In the genomic region with DNA sequence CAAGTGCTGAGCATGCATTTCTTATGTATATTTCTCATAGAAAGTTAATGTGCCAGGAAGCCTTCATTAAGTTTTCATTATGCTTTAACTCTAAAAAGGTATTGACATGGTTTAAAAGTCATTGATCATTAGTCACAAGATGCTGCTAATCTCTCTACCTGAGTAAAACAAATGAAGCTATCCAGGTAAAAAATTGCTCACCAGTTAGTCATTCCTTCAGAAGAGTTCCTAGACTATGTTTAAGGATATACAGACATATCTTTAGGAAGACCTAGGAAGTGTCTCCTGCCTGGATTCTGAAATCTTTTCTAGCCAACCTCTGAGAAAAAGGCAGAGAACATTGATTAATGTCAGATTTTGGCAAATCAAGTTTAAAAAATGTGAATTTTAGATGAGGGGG, we compare ENCODE assay signal across 2 cellular contexts.
A peak's percentile ranks its signal among the peaks of the same experiment; 100 is the strongest.
TF ChIP-seq lines count a peak whose summit lies in the region.

No MANE protein-coding gene starts in this region.

TF ChIP-seq in HepG2, 621 proteins besides CTCF, POLR2A, EP300 and RAD21:
- TF ChIP-seq MAFF (IDR thresholded peaks at IDR 0.05; ENCODE audit: low read depth, low read length) (0 out of 2 replicates have a peak, but pooled peaks have one; percentile 25), SMARCC2 (IDR thresholded peaks at IDR 0.05) (no peak), MAFK (conservative IDR thresholded peaks at IDR 0.05 in 1 of 2, IDR thresholded peaks at IDR 0.05 in 1 of 2; ENCODE audit: low read length in 2 of 2) (peak; percentile 20 to 47; a peak in 1 of 4 replicates), ZNF121 (CRISPR knock-in tag; IDR thresholded peaks at IDR 0.05) (no peak), HOXD1 (CRISPR knock-in tag; IDR thresholded peaks at IDR 0.05) (no peak), TAF15 (IDR thresholded peaks at IDR 0.05; ENCODE audit: low read depth, low read length, poor library complexity, severe bottlenecking) (no peak), RARA (CRISPR knock-in tag; IDR thresholded peaks at IDR 0.05) (no peak), DNMT1 (CRISPR knock-in tag; IDR thresholded peaks at IDR 0.05) (no peak)
- TF ChIP-seq, protein P1, sequence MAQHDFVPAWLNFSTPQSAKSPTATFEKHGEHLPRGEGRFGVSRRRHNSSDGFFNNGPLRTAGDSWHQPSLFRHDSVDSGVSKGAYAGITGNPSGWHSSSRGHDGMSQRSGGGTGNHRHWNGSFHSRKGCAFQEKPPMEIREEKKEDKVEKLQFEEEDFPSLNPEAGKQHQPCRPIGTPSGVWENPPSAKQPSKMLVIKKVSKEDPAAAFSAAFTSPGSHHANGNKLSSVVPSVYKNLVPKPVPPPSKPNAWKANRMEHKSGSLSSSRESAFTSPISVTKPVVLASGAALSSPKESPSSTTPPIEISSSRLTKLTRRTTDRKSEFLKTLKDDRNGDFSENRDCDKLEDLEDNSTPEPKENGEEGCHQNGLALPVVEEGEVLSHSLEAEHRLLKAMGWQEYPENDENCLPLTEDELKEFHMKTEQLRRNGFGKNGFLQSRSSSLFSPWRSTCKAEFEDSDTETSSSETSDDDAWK (CRISPR knock-in tag; IDR thresholded peaks at IDR 0.05): no peak
- TF ChIP-seq, protein P2, sequence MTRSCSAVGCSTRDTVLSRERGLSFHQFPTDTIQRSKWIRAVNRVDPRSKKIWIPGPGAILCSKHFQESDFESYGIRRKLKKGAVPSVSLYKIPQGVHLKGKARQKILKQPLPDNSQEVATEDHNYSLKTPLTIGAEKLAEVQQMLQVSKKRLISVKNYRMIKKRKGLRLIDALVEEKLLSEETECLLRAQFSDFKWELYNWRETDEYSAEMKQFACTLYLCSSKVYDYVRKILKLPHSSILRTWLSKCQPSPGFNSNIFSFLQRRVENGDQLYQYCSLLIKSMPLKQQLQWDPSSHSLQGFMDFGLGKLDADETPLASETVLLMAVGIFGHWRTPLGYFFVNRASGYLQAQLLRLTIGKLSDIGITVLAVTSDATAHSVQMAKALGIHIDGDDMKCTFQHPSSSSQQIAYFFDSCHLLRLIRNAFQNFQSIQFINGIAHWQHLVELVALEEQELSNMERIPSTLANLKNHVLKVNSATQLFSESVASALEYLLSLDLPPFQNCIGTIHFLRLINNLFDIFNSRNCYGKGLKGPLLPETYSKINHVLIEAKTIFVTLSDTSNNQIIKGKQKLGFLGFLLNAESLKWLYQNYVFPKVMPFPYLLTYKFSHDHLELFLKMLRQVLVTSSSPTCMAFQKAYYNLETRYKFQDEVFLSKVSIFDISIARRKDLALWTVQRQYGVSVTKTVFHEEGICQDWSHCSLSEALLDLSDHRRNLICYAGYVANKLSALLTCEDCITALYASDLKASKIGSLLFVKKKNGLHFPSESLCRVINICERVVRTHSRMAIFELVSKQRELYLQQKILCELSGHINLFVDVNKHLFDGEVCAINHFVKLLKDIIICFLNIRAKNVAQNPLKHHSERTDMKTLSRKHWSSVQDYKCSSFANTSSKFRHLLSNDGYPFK (CRISPR knock-in tag; IDR thresholded peaks at IDR 0.05; ENCODE audit: borderline replicate concordance): no peak
- TF ChIP-seq, protein P3, sequence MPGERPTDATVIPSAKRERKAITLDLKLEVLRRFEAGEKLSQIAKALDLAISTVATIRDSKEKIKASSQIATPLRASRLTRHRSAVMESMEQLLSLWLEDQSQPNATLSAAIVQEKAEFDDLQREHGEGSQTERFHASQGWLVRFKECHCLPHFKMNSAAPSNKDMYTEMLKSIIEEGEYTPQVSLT (CRISPR knock-in tag; IDR thresholded peaks at IDR 0.05; ENCODE audit: borderline replicate concordance, low read depth): no peak

TF ChIP-seq in endothelial cell of umbilical vein, 7 proteins besides CTCF, POLR2A, EP300 and RAD21:
- TF ChIP-seq, protein P4, sequence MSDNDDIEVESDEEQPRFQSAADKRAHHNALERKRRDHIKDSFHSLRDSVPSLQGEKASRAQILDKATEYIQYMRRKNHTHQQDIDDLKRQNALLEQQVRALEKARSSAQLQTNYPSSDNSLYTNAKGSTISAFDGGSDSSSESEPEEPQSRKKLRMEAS (IDR thresholded peaks at IDR 0.05; ENCODE audit: insufficient read depth, insufficient read length): no peak
- TF ChIP-seq GATA2 (IDR thresholded peaks at IDR 0.05; ENCODE audit: insufficient read depth, insufficient read length, low read depth, low read length) (no peak), POLR2AphosphoS5 (IDR thresholded peaks at IDR 0.05; ENCODE audit: insufficient read depth, low read depth, low read length) (no peak), EZH2 (IDR thresholded peaks at IDR 0.05; ENCODE audit: borderline replicate concordance, low read depth, low read length, severe bottlenecking) (no peak), FOS (IDR thresholded peaks at IDR 0.05; ENCODE audit: borderline replicate concordance, insufficient read depth, low read length) (no peak), JUN (IDR thresholded peaks at IDR 0.05; ENCODE audit: borderline replicate concordance, insufficient read depth, insufficient read length, low read depth) (no peak), MYC (IDR thresholded peaks at IDR 0.05; ENCODE audit: low read depth, low read length) (no peak)
TF ChIP-seq in endothelial cell of umbilical vein: peak in this region for 0.
